Comparison of ENCODE assay signal across 21 cellular contexts in genomic region chr1:60129916-60130315, GRCh38. TPM values are rescaled to one million over a fixed set of nuclear protein-coding genes. Genes with fewer than 3 reads are reported as not detected.
DNase-seq lines count a peak whose midpoint lies in the region; ATAC-seq and TF ChIP-seq lines count a peak whose summit lies in the region.
"Had no signal": no experiment of that assay in that cellular context is flagged by ENCODE, and none has a peak within 500 bp of the region (broad histone marks: within the 10 kb centered on the region; RNA-seq: fewer than 3 reads in every experiment).

No MANE protein-coding gene starts in this region.

- no peaks in the 10 kb centered on the region for H3K36me3 Mint-ChIP-seq in type B pancreatic cell

- in situ Hi-C loops in astrocyte of the cerebellum (cut with HindIII; ENCODE audit: low sequenced_read_pairs): no loop called here

- no peaks in the 10 kb centered on the region for H3K9me3 Mint-ChIP-seq in type B pancreatic cell
- H3K9me3 Mint-ChIP-seq: T-helper 2 cell treated with Interferon-gamma antibody and Interleukin-4, amounts not matched to agents 5 μg/mL and 100 μg/mL, for 36 hours had no signal

- DNase-seq in EH (ENCODE audit: low read depth) (peak; percentile 71), M059J (ENCODE audit: low read depth) (peak; percentile 34), astrocyte of the cerebellum (ENCODE audit: low read depth) (no peak), kidney tubule cell (ENCODE audit: low spot score) (peak; percentile 20), type B pancreatic cell (ENCODE audit: extremely low spot score, unreplicated experiment) (no peak), RPMI8226 (no peak), islet precursor cell (no peak)
- DNase-seq: activated effector memory CD4-positive, alpha-beta T cell treated with anti-CD3 and anti-CD28 coated beads, Interleukin-2, amount 50 U/mL, for 16 hours; BE2C; gastrocnemius medialis; H7; left ventricle myocardium superior; NCI-H2029 treated with DMSO at 0.1 percent for 48 hours; NCI-H510A; ovary; small intestine; stimulated activated CD4-positive, alpha-beta T cell treated with anti-CD3 and anti-CD28 coated beads, Interleukin-4, amount 100 ng/mL, for 4 hours; stimulated activated CD8-positive, alpha-beta memory T cell treated with anti-CD3 and anti-CD28 coated beads, Interleukin-4, amount 100 ng/mL, for 48 hours had no signal

- no peak overlapping the region for H3K27ac Mint-ChIP-seq in type B pancreatic cell
- H3K27ac Mint-ChIP-seq: T-helper 2 cell treated with Interferon-gamma antibody and Interleukin-4, amounts not matched to agents 5 μg/mL and 100 μg/mL, for 36 hours had no signal

- no peak overlapping the region for H3K4me3 Mint-ChIP-seq in type B pancreatic cell
- H3K4me3 Mint-ChIP-seq: T-helper 2 cell treated with Interferon-gamma antibody and Interleukin-4, amounts not matched to agents 5 μg/mL and 100 μg/mL, for 36 hours had no signal

- peaks cover 9% of the 10 kb centered on the region for H3K4me1 Mint-ChIP-seq in type B pancreatic cell (ENCODE audit: unreplicated experiment)

- peaks cover 16% of the 10 kb centered on the region for H3K27me3 Mint-ChIP-seq in type B pancreatic cell

- peak; percentile 10 for TF ChIP-seq CTCF in astrocyte of the cerebellum (IDR thresholded peaks at IDR 0.05; ENCODE audit: low read depth, low read length, missing control alignments)
- no peak for TF ChIP-seq CTCF in type B pancreatic cell (conservative IDR thresholded peaks at IDR 0.05)

- no peak for ATAC-seq in HG03432 (IDR thresholded peaks at IDR 0.05; ENCODE audit: unreplicated experiment)
- ATAC-seq: activated CD4-positive, CD25-positive, alpha-beta regulatory T cell treated with anti-CD3 and anti-CD28 coated beads, Interleukin-2, amount 50 U/mL, for 24 hours; gastrocnemius medialis; left ventricle myocardium superior had no signal

- no peak overlapping the region for H3K4me3 ChIP-seq in astrocyte of the cerebellum (ENCODE audit: low read depth, low read length)
- H3K4me3 ChIP-seq: gastrocnemius medialis, ovary had no signal

RNA-seq across cellular contexts. Expression of gene C1orf87, which starts 56.3 kb away (rescaled TPM):
- not detected in 2 replicates for total RNA-seq in M059J (2014; rRNA removed; shearing (Covaris generic))
- total RNA-seq in type B pancreatic cell (ENCODE audit: low replicate concordance): not detected in 2 replicates
- total RNA-seq: gastrocnemius medialis, H7, left ventricle myocardium superior had no signal

Comparison
In these comparisons a context has a peak if more than half of its experiments do, and no peak if none do; other contexts are left out.
1. DNase-seq: peak in EH (single experiment), M059J (single experiment) and kidney tubule cell (single experiment); none in astrocyte of the cerebellum (single experiment), type B pancreatic cell (single experiment), RPMI8226 (single experiment) and islet precursor cell (single experiment).